In the genomic region with DNA sequence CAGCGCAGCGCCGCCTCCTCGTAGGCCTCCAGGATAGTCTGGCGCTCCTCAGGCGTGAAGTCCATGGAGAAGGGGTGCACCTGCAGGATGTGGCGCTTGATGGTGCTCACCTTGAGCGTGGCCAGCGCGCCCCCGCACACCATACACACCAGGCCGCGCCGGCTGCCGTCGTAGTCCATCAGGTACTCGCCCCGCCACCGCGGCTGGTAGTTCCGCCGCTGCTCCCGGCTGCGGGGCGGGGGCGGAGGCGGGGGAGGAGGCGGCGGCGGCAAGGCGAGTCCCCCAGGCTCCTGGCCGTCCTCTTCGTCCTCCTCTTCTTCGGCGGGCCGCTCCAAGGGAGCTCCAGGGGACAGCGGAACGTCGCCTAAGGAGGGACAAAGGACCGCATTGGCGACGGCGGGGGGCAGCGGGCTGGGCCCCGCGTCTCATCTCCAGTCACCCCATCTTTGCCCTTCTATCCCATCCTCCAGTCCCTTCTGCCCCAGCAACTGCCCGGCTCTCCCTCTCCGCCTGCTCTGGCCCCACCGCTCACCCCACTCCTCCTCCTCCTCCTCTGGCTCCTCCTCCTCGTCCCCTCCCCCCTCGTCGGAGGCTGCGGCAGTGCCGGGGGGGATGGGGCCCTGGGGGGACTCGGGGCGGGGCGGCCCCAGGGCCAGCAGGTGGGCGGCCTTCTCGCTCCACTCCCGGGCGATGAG, we compare ENCODE assay signal across 11 cellular contexts. TPM values are rescaled to one million over a fixed set of nuclear protein-coding genes. Genes with fewer than 3 reads are reported as not detected.
DNase-seq lines count a peak whose midpoint lies in the region; ATAC-seq and TF ChIP-seq lines count a peak whose summit lies in the region.
"Had no signal": no experiment of that assay in that cellular context is flagged by ENCODE, and none has a peak within 500 bp of the region (broad histone marks: within the 10 kb centered on the region; RNA-seq: fewer than 3 reads in every experiment).

No MANE protein-coding gene starts in this region.

- H3K36me3 ChIP-seq in ES-I3 (ENCODE audit: insufficient read depth, low read length) (0 out of 2 replicates have a peak, but pooled peaks cover 3% of the 10 kb centered on the region), iPS-15b (ENCODE audit: control insufficient read depth, insufficient read depth, low read length) (no peaks in the 10 kb centered on the region), prostate gland (no peaks in the 10 kb centered on the region)
- H3K36me3 ChIP-seq: BE2C had no signal

- ATAC-seq in HG03571 (IDR thresholded peaks at IDR 0.05; ENCODE audit: unreplicated experiment), result no peak

- peaks cover 7% of the 10 kb centered on the region for H3K36me3 Mint-ChIP-seq in brain

- peaks cover 49% of the 10 kb centered on the region for H3K4me1 Mint-ChIP-seq in brain

- H3K9me3 ChIP-seq in ES-I3 (ENCODE audit: control insufficient read depth, insufficient read depth, low read length) (no peaks in the 10 kb centered on the region), iPS-15b (ENCODE audit: control insufficient read depth, insufficient read depth, low read length) (no peaks in the 10 kb centered on the region), prostate gland (no peaks in the 10 kb centered on the region)
- H3K9me3 ChIP-seq: BE2C had no signal

- H3K4me3 ChIP-seq in iPS-15b (ENCODE audit: low read depth, low read length), result peak overlapping the region; percentile 87
- H3K4me3 ChIP-seq in prostate gland, result peak overlapping the region; percentile 27 to 35

- no peak for TF ChIP-seq POLR2A in prostate gland (IDR thresholded peaks at IDR 0.05)

- H3K27ac Mint-ChIP-seq in brain, result peak overlapping the region in 3 of 5 experiments; percentile 66 to 92 (median 85)
- H3K27ac Mint-ChIP-seq: activated T-helper 1 cell treated with anti-CD3 and anti-CD28 coated beads, Interleukin-12 subunit alpha, Interleukin-12 subunit beta, Interleukin-2, Interleukin-4 antibody, amounts not matched to agents 30 ng/mL and 10 ng/mL and 1 ng/mL, durations not matched to agents 14 hours and 24 hours and 36 hours had no signal

- H3K9me3 Mint-ChIP-seq in brain, result peaks cover 0 to 3% (median 0%) of the 10 kb centered on the region in 5 experiments
- H3K9me3 Mint-ChIP-seq: activated T-helper 1 cell treated with anti-CD3 and anti-CD28 coated beads, Interleukin-12 subunit alpha, Interleukin-12 subunit beta, Interleukin-2, Interleukin-4 antibody, amounts not matched to agents 30 ng/mL and 10 ng/mL and 1 ng/mL, durations not matched to agents 14 hours and 24 hours and 36 hours had no signal

- intact Hi-C loops in prostate gland (cut with DNase I), result no loop called here

- DNase-seq in prostate gland (ENCODE audit: low spot score) (no peak), SKM-1 (lab: John Stamatoyannopoulos, UW; ENCODE audit: unreplicated experiment) (no peak), medulla oblongata (ENCODE audit: extremely low spot score) (no peak), COLO668 (lab: John Stamatoyannopoulos, UW; ENCODE audit: unreplicated experiment) (no peak)
- DNase-seq: BE2C, MM.1S had no signal

- no peaks in the 10 kb centered on the region for H3K27me3 ChIP-seq in iPS-15b (ENCODE audit: control insufficient read depth, insufficient read depth, low read length)
- H3K27me3 ChIP-seq in prostate gland (replicated peaks; ENCODE audit: insufficient read depth), result no peaks in the 10 kb centered on the region
- H3K27me3 ChIP-seq: BE2C had no signal

- H3K9ac ChIP-seq in ES-I3 (ENCODE audit: low read depth, low read length) (peak overlapping the region; percentile 91), iPS-15b (ENCODE audit: low read depth, low read length) (peak overlapping the region; percentile 89)

- H3K27me3 Mint-ChIP-seq in brain, result peaks cover 6% of the 10 kb centered on the region

- H3K4me3 Mint-ChIP-seq in brain, result peak overlapping the region in 4 of 5 experiments; percentile 59 to 81 (median 65)
- H3K4me3 Mint-ChIP-seq: activated T-helper 1 cell treated with anti-CD3 and anti-CD28 coated beads, Interleukin-12 subunit alpha, Interleukin-12 subunit beta, Interleukin-2, Interleukin-4 antibody, amounts not matched to agents 30 ng/mL and 10 ng/mL and 1 ng/mL, durations not matched to agents 14 hours and 24 hours and 36 hours had no signal

- WGBS in prostate gland, result 54% methylated on average over 61 of the region's 61 CpGs

- H3K4me1 ChIP-seq in ES-I3 (ENCODE audit: insufficient read depth, low read length) (peaks cover 30% of the 10 kb centered on the region), iPS-15b (ENCODE audit: control insufficient read depth, insufficient read depth, low read length) (peaks cover 26% of the 10 kb centered on the region), prostate gland (replicated peaks) (peaks cover 7% of the 10 kb centered on the region)
- H3K4me1 ChIP-seq: BE2C had no signal

- peak overlapping the region in 1 of 2 donors; percentile 48 for H3K27ac ChIP-seq in prostate gland

- TF ChIP-seq CTCF in brain (conservative IDR thresholded peaks at IDR 0.05) (no peak), prostate gland (IDR thresholded peaks at IDR 0.05) (no peak)

RNA-seq across cellular contexts. Expression of gene ZFTA, which starts 4.9 kb away (rescaled TPM):
- 16.5 TPM for polyA plus RNA-seq in brain (ENCODE audit: insufficient read depth, low read depth, low replicate concordance)
- total RNA-seq in prostate gland, result 10 to 100 TPM; 13.9 to 32.7 TPM

RNA-seq across cellular contexts. Expression of gene SPINDOC, which starts 49.6 kb away (rescaled TPM):
- 43.6 TPM for polyA plus RNA-seq in brain (ENCODE audit: insufficient read depth, low read depth, low replicate concordance)
- total RNA-seq in prostate gland, result 10 to 100 TPM; 17.8 to 36.2 TPM
